1 cellular context compared by ENCODE assay signal in the genomic region with DNA sequence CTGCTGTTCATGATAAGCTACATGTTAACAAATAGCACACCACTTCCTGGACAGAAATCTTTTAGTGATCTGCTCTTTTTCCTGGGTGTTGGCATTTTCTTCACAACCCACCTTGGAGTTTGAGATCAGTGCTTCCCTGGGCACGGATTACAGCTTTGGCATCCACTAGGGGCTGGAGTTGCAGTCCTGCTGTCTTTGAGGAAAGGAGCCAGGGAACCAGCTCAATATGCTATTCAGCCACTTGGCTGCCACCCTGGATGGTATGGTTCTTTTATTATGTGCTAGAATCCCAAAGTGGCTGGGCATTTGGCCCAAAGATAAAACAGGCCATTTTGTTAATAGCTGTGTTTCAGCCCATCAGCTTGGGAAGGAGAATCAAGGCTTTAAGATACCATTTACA.
TF ChIP-seq lines count a peak whose summit lies in the region.

No MANE protein-coding gene starts in this region.

TF ChIP-seq in GM23338, 12 proteins besides CTCF, POLR2A, EP300 and RAD21 (continued from another document):
- TF ChIP-seq, protein P1, sequence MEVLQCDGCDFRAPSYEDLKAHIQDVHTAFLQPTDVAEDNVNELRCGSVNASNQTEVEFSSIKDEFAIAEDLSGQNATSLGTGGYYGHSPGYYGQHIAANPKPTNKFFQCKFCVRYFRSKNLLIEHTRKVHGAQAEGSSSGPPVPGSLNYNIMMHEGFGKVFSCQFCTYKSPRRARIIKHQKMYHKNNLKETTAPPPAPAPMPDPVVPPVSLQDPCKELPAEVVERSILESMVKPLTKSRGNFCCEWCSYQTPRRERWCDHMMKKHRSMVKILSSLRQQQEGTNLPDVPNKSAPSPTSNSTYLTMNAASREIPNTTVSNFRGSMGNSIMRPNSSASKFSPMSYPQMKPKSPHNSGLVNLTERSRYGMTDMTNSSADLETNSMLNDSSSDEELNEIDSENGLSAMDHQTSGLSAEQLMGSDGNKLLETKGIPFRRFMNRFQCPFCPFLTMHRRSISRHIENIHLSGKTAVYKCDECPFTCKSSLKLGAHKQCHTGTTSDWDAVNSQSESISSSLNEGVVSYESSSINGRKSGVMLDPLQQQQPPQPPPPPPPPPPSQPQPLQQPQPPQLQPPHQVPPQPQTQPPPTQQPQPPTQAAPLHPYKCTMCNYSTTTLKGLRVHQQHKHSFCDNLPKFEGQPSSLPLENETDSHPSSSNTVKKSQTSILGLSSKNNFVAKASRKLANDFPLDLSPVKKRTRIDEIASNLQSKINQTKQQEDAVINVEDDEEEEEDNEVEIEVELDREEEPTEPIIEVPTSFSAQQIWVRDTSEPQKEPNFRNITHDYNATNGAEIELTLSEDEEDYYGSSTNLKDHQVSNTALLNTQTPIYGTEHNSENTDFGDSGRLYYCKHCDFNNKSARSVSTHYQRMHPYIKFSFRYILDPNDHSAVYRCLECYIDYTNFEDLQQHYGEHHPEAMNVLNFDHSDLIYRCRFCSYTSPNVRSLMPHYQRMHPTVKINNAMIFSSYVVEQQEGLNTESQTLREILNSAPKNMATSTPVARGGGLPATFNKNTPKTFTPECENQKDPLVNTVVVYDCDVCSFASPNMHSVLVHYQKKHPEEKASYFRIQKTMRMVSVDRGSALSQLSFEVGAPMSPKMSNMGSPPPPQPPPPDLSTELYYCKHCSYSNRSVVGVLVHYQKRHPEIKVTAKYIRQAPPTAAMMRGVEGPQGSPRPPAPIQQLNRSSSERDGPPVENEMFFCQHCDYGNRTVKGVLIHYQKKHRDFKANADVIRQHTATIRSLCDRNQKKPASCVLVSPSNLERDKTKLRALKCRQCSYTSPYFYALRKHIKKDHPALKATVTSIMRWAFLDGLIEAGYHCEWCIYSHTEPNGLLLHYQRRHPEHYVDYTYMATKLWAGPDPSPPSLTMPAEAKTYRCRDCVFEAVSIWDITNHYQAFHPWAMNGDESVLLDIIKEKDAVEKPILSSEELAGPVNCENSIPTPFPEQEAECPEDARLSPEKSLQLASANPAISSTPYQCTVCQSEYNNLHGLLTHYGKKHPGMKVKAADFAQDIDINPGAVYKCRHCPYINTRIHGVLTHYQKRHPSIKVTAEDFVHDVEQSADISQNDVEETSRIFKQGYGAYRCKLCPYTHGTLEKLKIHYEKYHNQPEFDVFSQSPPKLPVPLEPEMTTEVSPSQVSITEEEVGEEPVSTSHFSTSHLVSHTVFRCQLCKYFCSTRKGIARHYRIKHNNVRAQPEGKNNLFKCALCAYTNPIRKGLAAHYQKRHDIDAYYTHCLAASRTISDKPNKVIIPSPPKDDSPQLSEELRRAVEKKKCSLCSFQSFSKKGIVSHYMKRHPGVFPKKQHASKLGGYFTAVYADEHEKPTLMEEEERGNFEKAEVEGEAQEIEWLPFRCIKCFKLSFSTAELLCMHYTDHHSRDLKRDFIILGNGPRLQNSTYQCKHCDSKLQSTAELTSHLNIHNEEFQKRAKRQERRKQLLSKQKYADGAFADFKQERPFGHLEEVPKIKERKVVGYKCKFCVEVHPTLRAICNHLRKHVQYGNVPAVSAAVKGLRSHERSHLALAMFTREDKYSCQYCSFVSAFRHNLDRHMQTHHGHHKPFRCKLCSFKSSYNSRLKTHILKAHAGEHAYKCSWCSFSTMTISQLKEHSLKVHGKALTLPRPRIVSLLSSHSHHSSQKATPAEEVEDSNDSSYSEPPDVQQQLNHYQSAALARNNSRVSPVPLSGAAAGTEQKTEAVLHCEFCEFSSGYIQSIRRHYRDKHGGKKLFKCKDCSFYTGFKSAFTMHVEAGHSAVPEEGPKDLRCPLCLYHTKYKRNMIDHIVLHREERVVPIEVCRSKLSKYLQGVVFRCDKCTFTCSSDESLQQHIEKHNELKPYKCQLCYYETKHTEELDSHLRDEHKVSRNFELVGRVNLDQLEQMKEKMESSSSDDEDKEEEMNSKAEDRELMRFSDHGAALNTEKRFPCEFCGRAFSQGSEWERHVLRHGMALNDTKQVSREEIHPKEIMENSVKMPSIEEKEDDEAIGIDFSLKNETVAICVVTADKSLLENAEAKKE (CRISPR knock-in tag; IDR thresholded peaks at IDR 0.05), result no peak
- no peak for TF ChIP-seq EZH2phosphoT487 (IDR thresholded peaks at IDR 0.05; ENCODE audit: unreplicated experiment)
- no peak for TF ChIP-seq ZNF331 (CRISPR knock-in tag; IDR thresholded peaks at IDR 0.05; ENCODE audit: low read depth)
- no peak for TF ChIP-seq POLR2AphosphoS5 (IDR thresholded peaks at IDR 0.05; ENCODE audit: low read depth)
- no peak for TF ChIP-seq CREB1 (CRISPR knock-in tag; IDR thresholded peaks at IDR 0.05; ENCODE audit: low read depth)
- no peak for TF ChIP-seq JUNB (IDR thresholded peaks at IDR 0.05; ENCODE audit: unreplicated experiment)
- no peak for TF ChIP-seq NANOG (IDR thresholded peaks at IDR 0.05; ENCODE audit: borderline replicate concordance)
- TF ChIP-seq STAT1 (IDR thresholded peaks at IDR 0.05; ENCODE audit: unreplicated experiment), result no peak
- TF ChIP-seq ZNF114 (CRISPR knock-in tag; IDR thresholded peaks at IDR 0.05), result no peak
- TF ChIP-seq EZH2 (IDR thresholded peaks at IDR 0.05; ENCODE audit: low read depth, unreplicated experiment), result no peak
- TF ChIP-seq, protein P2, sequence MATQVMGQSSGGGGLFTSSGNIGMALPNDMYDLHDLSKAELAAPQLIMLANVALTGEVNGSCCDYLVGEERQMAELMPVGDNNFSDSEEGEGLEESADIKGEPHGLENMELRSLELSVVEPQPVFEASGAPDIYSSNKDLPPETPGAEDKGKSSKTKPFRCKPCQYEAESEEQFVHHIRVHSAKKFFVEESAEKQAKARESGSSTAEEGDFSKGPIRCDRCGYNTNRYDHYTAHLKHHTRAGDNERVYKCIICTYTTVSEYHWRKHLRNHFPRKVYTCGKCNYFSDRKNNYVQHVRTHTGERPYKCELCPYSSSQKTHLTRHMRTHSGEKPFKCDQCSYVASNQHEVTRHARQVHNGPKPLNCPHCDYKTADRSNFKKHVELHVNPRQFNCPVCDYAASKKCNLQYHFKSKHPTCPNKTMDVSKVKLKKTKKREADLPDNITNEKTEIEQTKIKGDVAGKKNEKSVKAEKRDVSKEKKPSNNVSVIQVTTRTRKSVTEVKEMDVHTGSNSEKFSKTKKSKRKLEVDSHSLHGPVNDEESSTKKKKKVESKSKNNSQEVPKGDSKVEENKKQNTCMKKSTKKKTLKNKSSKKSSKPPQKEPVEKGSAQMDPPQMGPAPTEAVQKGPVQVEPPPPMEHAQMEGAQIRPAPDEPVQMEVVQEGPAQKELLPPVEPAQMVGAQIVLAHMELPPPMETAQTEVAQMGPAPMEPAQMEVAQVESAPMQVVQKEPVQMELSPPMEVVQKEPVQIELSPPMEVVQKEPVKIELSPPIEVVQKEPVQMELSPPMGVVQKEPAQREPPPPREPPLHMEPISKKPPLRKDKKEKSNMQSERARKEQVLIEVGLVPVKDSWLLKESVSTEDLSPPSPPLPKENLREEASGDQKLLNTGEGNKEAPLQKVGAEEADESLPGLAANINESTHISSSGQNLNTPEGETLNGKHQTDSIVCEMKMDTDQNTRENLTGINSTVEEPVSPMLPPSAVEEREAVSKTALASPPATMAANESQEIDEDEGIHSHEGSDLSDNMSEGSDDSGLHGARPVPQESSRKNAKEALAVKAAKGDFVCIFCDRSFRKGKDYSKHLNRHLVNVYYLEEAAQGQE (IDR thresholded peaks at IDR 0.05; ENCODE audit: unreplicated experiment), result no peak
